11 cellular contexts compared by ENCODE assay signal in the genomic region with DNA sequence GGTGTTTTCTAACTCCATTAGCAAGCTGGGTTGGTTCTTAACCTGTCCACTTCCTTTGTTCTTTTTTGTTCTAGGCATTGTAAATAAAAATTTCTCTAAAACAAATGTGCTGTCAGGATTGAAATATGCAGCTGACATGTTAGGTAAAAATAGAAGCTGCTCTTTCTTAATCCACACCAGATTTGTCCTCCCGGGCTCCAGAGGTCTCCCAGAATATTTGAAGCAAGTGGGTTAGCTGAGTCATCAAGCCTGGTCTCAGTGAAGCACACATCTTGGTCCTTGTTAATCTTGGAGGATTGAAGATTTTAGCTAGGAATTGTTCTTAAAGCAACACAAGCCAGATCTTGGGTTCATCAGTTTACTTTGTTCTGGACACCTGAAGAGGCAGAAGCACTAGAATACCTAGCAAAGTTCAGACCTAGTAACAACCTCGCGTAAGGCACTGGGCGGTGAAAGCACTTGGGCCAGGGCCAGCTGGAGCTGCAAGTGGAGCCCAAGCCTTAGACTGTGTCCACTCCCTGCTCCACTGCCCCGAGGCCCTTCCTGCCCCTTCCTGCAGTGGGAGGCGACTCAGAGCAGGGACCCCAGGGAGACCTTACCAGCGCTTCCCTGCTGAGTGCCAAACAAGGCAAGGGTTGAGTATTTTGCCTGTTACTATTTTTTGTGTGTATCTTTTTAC. TPM values are rescaled to one million over a fixed set of nuclear protein-coding genes. Genes with fewer than 3 reads are reported as not detected.
DNase-seq lines count a peak whose midpoint lies in the region; ATAC-seq and TF ChIP-seq lines count a peak whose summit lies in the region.
"Had no signal": no experiment of that assay in that cellular context is flagged by ENCODE, and none has a peak within 500 bp of the region (broad histone marks: within the 10 kb centered on the region; RNA-seq: fewer than 3 reads in every experiment).

No MANE protein-coding gene starts in this region.

- ATAC-seq in HG02763 (IDR thresholded peaks at IDR 0.05; ENCODE audit: unreplicated experiment), result no peak
- ATAC-seq: GM23338 had no signal

- H3K4me1 ChIP-seq in liver (ENCODE audit: control insufficient read depth in 4 of 4, insufficient read depth in 4 of 4, low read length in 3 of 4), result peaks cover 5 to 36% (median 25%) of the 10 kb centered on the region in 4 donors
- H3K4me1 ChIP-seq in tibial artery, result peaks cover 0 to 82% (median 50%) of the 10 kb centered on the region in 4 donors

- 29% methylated on average over 7 of the region's 7 CpGs for WGBS in liver

- H3K27ac ChIP-seq in coronary artery (peak overlapping the region; percentile 87 to 93), liver (ENCODE audit: low read depth in 1 of 2, low read length in 2 of 2) (peak overlapping the region; percentile 17 to 32), tibial artery (peak overlapping the region; percentile 81 to 85)
- H3K27ac ChIP-seq: SK-N-MC had no signal

- DNase-seq in LHCN-M2 (ENCODE audit: low read depth) (peak; percentile 82), coronary artery (ENCODE audit: low spot score) (peak; percentile 86), tibial artery (peak; percentile 79 to 87), HPDE6-E6E7 (ENCODE audit: extremely low spot score) (no peak), nephron progenitor cell (no peak), DMS153 treated with DMSO at 0.1 percent for 48 hours (lab: John Stamatoyannopoulos, UW; ENCODE audit: unreplicated experiment) (no peak)
- DNase-seq: activated naive CD4-positive, alpha-beta T cell treated with Interleukin-2 at 50 U/mL for 16 hours had no signal

- intact Hi-C loops in tibial artery (cut with DNase I; ENCODE audit: low total_unique reads), result loop anchor here (5.0 to 10.0 kb wide), 2 partner anchors 36 to 78 kb away; no protein-coding TSS in a partner anchor

- peak in 1 of 2 donors; percentile 19 for TF ChIP-seq RAD21 in liver (IDR thresholded peaks at IDR 0.05)

- H3K9me3 ChIP-seq in liver (ENCODE audit: control insufficient read depth in 4 of 4, low read length in 3 of 4) (no peaks in the 10 kb centered on the region), tibial artery (no peaks in the 10 kb centered on the region)

- H3K36me3 Mint-ChIP-seq in nephron progenitor cell (ENCODE audit: low read depth), result peaks cover 62% of the 10 kb centered on the region

- no peak for TF ChIP-seq CTCF in coronary artery (IDR thresholded peaks at IDR 0.05)
- no peak for TF ChIP-seq CTCF in liver (IDR thresholded peaks at IDR 0.05; ENCODE audit: low read depth, low read length, missing input control)
- no peak for TF ChIP-seq CTCF in tibial artery (IDR thresholded peaks at IDR 0.05)
- TF ChIP-seq CTCF in nephron progenitor cell (IDR thresholded peaks at IDR 0.05), result no peak

- H3K4me3 ChIP-seq in coronary artery, result peak overlapping the region; percentile 43
- no peak overlapping the region for H3K4me3 ChIP-seq in liver (ENCODE audit: low read depth in 1 of 3, low read length in 3 of 3)
- H3K4me3 ChIP-seq in tibial artery, result peak overlapping the region in 1 of 2 donors; percentile 16
- H3K4me3 ChIP-seq: GM23338, SK-N-MC had no signal

- H3K4me1 Mint-ChIP-seq in nephron progenitor cell, result peaks cover 22% of the 10 kb centered on the region
- H3K4me1 Mint-ChIP-seq: GM23338 had no signal

- H3K9me3 Mint-ChIP-seq in nephron progenitor cell, result no peaks in the 10 kb centered on the region
- H3K9me3 Mint-ChIP-seq: GM23338 had no signal

- no peak overlapping the region for H3K9ac ChIP-seq in liver (ENCODE audit: low read depth in 1 of 2, low read length in 2 of 2)

- H3K4me3 Mint-ChIP-seq in nephron progenitor cell, result no peak overlapping the region
- H3K4me3 Mint-ChIP-seq: GM23338 had no signal

- H3K27me3 Mint-ChIP-seq in nephron progenitor cell (ENCODE audit: low read depth, poor library complexity), result peaks cover 5% of the 10 kb centered on the region

- no peak overlapping the region for H3K27ac Mint-ChIP-seq in nephron progenitor cell
- H3K27ac Mint-ChIP-seq: GM23338 had no signal

- no peaks in the 10 kb centered on the region for H3K27me3 ChIP-seq in liver (ENCODE audit: control insufficient read depth in 4 of 4, insufficient read depth in 4 of 4, low read length in 3 of 4)
- H3K27me3 ChIP-seq in tibial artery, result no peaks in the 10 kb centered on the region

- H3K36me3 ChIP-seq in liver (ENCODE audit: control insufficient read depth in 4 of 4, insufficient read depth in 3 of 4, low read depth in 1 of 4, low read length in 3 of 4) (peaks cover 0 to 5% (median 0%) of the 10 kb centered on the region in 4 donors), tibial artery (peaks cover 21 to 38% (median 32%) of the 10 kb centered on the region in 3 donors)

TF ChIP-seq in liver, 16 proteins besides CTCF, POLR2A, EP300 and RAD21:
- TF ChIP-seq FOXA1 (IDR thresholded peaks at IDR 0.05), result no peak
- peak; percentile 11 to 39 for TF ChIP-seq RXRA (IDR thresholded peaks at IDR 0.05)
- TF ChIP-seq SP1 (IDR thresholded peaks at IDR 0.05), result no peak
- TF ChIP-seq YY1 (IDR thresholded peaks at IDR 0.05), result no peak
- peak; percentile 7 to 40 for TF ChIP-seq HNF4A (conservative IDR thresholded peaks at IDR 0.05)
- no peak for TF ChIP-seq HNF4G (IDR thresholded peaks at IDR 0.05)

RNA-seq across cellular contexts. Expression of gene HABP4, which starts 36.5 kb away (rescaled TPM):
- 14.0 and 14.5 TPM in 2 replicates for total RNA-seq in LHCN-M2 (2014; rRNA removed)
- polyA plus RNA-seq in LHCN-M2 (2012), result 26.9 TPM
- total RNA-seq in liver, result 1 to 10 TPM; 2.6 to 3.3 TPM
- 1 to 10 TPM; 1.1 to 4.0 TPM for polyA plus RNA-seq in liver

Comparison
In these comparisons a context has a peak if more than half of its experiments do, and no peak if none do; other contexts are left out.
1. DNase-seq: peak in LHCN-M2 (single experiment), coronary artery (single experiment) and tibial artery (2 of 2); none in HPDE6-E6E7 (single experiment), nephron progenitor cell (single experiment) and DMS153 treated with DMSO at 0.1 percent for 48 hours (single experiment).
2. H3K27ac ChIP-seq: peak in every context shown above with its lines; median percentile 90 in coronary artery; 83 in tibial artery; 24 in liver.